In genomic region chr2:43269074-43269572, GRCh38 we compare ENCODE assay signal across 9 cellular contexts. TPM values are rescaled to one million over a fixed set of nuclear protein-coding genes. Genes with fewer than 3 reads are reported as not detected.
DNase-seq lines count a peak whose midpoint lies in the region; ATAC-seq, FAIRE-seq and TF ChIP-seq lines count a peak whose summit lies in the region.
"Had no signal": no experiment of that assay in that cellular context is flagged by ENCODE, and none has a peak within 500 bp of the region (broad histone marks: within the 10 kb centered on the region; RNA-seq: fewer than 3 reads in every experiment).

No MANE protein-coding gene starts in this region.

- no peak overlapping the region for H3K4me3 ChIP-seq in prostate gland

- TF ChIP-seq CTCF in prostate gland (IDR thresholded peaks at IDR 0.05): no peak
- no peak for TF ChIP-seq CTCF in GM20000 (IDR thresholded peaks at IDR 0.05; ENCODE audit: extremely low read depth, missing control alignments)

- peak overlapping the region; percentile 64 to 66 for H3K27ac ChIP-seq in prostate gland

- no peaks in the 10 kb centered on the region for H3K9me3 ChIP-seq in prostate gland

- WGBS in prostate gland: 77% methylated on average over 14 of the region's 14 CpGs

- H3K27me3 ChIP-seq in prostate gland (replicated peaks; ENCODE audit: insufficient read depth): no peaks in the 10 kb centered on the region

- H3K4me1 ChIP-seq in prostate gland (replicated peaks): peaks cover 10% of the 10 kb centered on the region

- ATAC-seq in HG02763 (IDR thresholded peaks at IDR 0.05; ENCODE audit: unreplicated experiment) (no peak), HG03159 (IDR thresholded peaks at IDR 0.05; ENCODE audit: unreplicated experiment) (no peak)
- ATAC-seq: HCT116 had no signal

- TF ChIP-seq POLR2A in prostate gland (IDR thresholded peaks at IDR 0.05) (no peak), GM12891 (IDR thresholded peaks at IDR 0.05; ENCODE audit: low read depth, low read length) (no peak)

- intact Hi-C loops in prostate gland (cut with DNase I): no loop called here

- DNase-seq in GM03348 (ENCODE audit: low spot score) (peak; percentile 93), T1000 (lab: John Stamatoyannopoulos, UW) (peak; percentile 62), glomerular visceral epithelial cell (ENCODE audit: extremely low spot score) (peak; percentile 65), prostate gland (ENCODE audit: low spot score) (no peak), GM20000 (ENCODE audit: low spot score) (no peak), GM12891 (ENCODE audit: insufficient read length, low spot score) (no peak)

- FAIRE-seq in GM12891 (lab: Jason Lieb, UNC): no peak

- H3K36me3 ChIP-seq in prostate gland: no peaks in the 10 kb centered on the region

TF ChIP-seq in GM12891, 5 proteins besides CTCF, POLR2A, EP300 and RAD21:
- TF ChIP-seq TAF1 (IDR thresholded peaks at IDR 0.05; ENCODE audit: low read depth, low read length) (no peak), POU2F2 (IDR thresholded peaks at IDR 0.05; ENCODE audit: low read depth, low read length) (no peak), SPI1 (IDR thresholded peaks at IDR 0.05; ENCODE audit: low read depth, low read length) (no peak), POLR2AphosphoS5 (IDR thresholded peaks at IDR 0.05; ENCODE audit: low read depth, low read length) (no peak), PAX5 (IDR thresholded peaks at IDR 0.05; ENCODE audit: insufficient read depth, low read length, severe bottlenecking) (no peak)

RNA-seq across cellular contexts. Expression of gene ZFP36L2, which starts 42.7 kb away (rescaled TPM):
- total RNA-seq in prostate gland: 100 to 1,000 TPM; 117 to 256 TPM
- 16.6 TPM for polyA plus RNA-seq in GM12891 (2012; ENCODE audit: low read depth, missing spikeins)

Comparison
In these comparisons a context has a peak if more than half of its experiments do, and no peak if none do; other contexts are left out.
1. DNase-seq: peak in GM03348 (single experiment), T1000 (single experiment) and glomerular visceral epithelial cell (single experiment); none in prostate gland (single experiment), GM20000 (single experiment) and GM12891 (single experiment).